Comparison of ENCODE assay signal across 23 cellular contexts in genomic region chr9:111794837-111795556, GRCh38. TPM values are rescaled to one million over a fixed set of nuclear protein-coding genes. Genes with fewer than 3 reads are reported as not detected.
DNase-seq lines count a peak whose midpoint lies in the region; ATAC-seq, FAIRE-seq and TF ChIP-seq lines count a peak whose summit lies in the region.
"Had no signal": no experiment of that assay in that cellular context is flagged by ENCODE, and none has a peak within 500 bp of the region (broad histone marks: within the 10 kb centered on the region; RNA-seq: fewer than 3 reads in every experiment).

SHOC1 (minus strand) TSS chr9:111794937; CDS start chr9:111791418, 3,519 bp downstream.

- CTCF ChIA-PET in K562 (lab: Yijun Ruan, JAX; ENCODE audit: low intra/inter-chr PET ratio), result no interaction called here

- no peaks in the 10 kb centered on the region for H3K27me3 ChIP-seq in K562 (ENCODE audit: control insufficient read depth in 2 of 2, insufficient read depth in 2 of 2, low read length in 2 of 2)
- H3K27me3 ChIP-seq in keratinocyte (ENCODE audit: control insufficient read depth, extremely low read depth, insufficient read depth, low read length), result no peaks in the 10 kb centered on the region

- no peaks in the 10 kb centered on the region for H3K9me1 ChIP-seq in K562 (ENCODE audit: control insufficient read depth, insufficient read depth, low read length)
- H3K9me1 ChIP-seq in keratinocyte (ENCODE audit: control insufficient read depth, extremely low read depth, insufficient read depth, low read length), result no peaks in the 10 kb centered on the region

- DNase-seq in NCI-H345 (lab: John Stamatoyannopoulos, UW) (peak; percentile 94), K562 (ENCODE audit: extremely low read depth in 1 of 4, low spot score in 3 of 4) (no peak), keratinocyte (ENCODE audit: low read depth, low spot score) (no peak), progenitor cell of endocrine pancreas (ENCODE audit: low spot score, unreplicated experiment) (no peak)
- DNase-seq in stimulated activated CD4-positive, alpha-beta T cell treated with anti-CD3 and anti-CD28 coated beads, Interleukin-15, amount 100 ng/mL, for 24 hours, result no peak
- DNase-seq: activated CD8-positive, alpha-beta T cell treated with anti-CD3 and anti-CD28 coated beads for 36 hours; activated naive CD4-positive, alpha-beta T cell; activated T-cell treated with anti-CD3 and anti-CD28 coated beads, Interleukin-2, amount 50 U/mL, for 24 hours; CD4-positive, alpha-beta memory T cell; H9; KBM-7; NCI-H187 treated with DMSO at 0.1 percent for 48 hours; NCI-H446 treated with DMSO at 0.1 percent for 48 hours; occipital lobe; SK-N-SH; T1000 had no signal

- TF ChIP-seq POLR2A in K562 (conservative IDR thresholded peaks at IDR 0.05), result no peak

- BruUV-seq in K562 (replicated peaks; lab: Mats Ljungman, UMichigan), result no TSS peak

- ATAC-seq in K562 (no peak), HG02852 (IDR thresholded peaks at IDR 0.05; ENCODE audit: unreplicated experiment) (no peak)
- ATAC-seq in stimulated activated memory B cell treated with anti-CD40 and anti-IgM and Interleukin-4, amounts not matched to agents 10 μg/mL and 1 μg/mL and 100 μg/mL, for 72 hours, result no peak
- ATAC-seq: activated CD8-positive, alpha-beta T cell treated with anti-CD3 and anti-CD28 coated beads for 36 hours; sciatic nerve; stimulated activated effector memory CD8-positive, alpha-beta T cell treated with anti-CD3 and anti-CD28 coated beads, Interleukin-12 subunit alpha, Interleukin-12 subunit beta, amount 100 ng/mL, for 72 hours had no signal

- POLR2A ChIA-PET in K562 (lab: Yijun Ruan, JAX), result no interaction called here

- no peaks in the 10 kb centered on the region for H3K9me3 ChIP-seq in K562 (replicated peaks; ENCODE audit: control insufficient read depth, insufficient read depth, low read depth, low read length)
- H3K9me3 ChIP-seq in keratinocyte (ENCODE audit: control insufficient read depth, low read depth, low read length), result no peaks in the 10 kb centered on the region
- H3K9me3 ChIP-seq: SK-N-SH had no signal

- no peaks in the 10 kb centered on the region for H3K27me3 Mint-ChIP-seq in stimulated activated memory B cell treated with anti-CD40 and anti-IgM and Interleukin-4, amounts not matched to agents 10 μg/mL and 1 μg/mL and 100 μg/mL, for 72 hours
- no peaks in the 10 kb centered on the region for H3K27me3 Mint-ChIP-seq in progenitor cell of endocrine pancreas
- H3K27me3 Mint-ChIP-seq: activated CD8-positive, alpha-beta T cell treated with anti-CD3 and anti-CD28 coated beads for 36 hours; activated T-cell treated with anti-CD3 and anti-CD28 coated beads, Interleukin-2, amount 50 U/mL, for 24 hours; central memory CD8-positive, alpha-beta T cell had no signal

- WGBS in K562 (ENCODE audit: insufficient coverage, low coverage, missing lambda C conversion rate), result 55% methylated on average over 29 of the region's 29 CpGs

- no peaks in the 10 kb centered on the region for H3K9me3 Mint-ChIP-seq in stimulated activated memory B cell treated with anti-CD40 and anti-IgM and Interleukin-4, amounts not matched to agents 10 μg/mL and 1 μg/mL and 100 μg/mL, for 72 hours
- peaks cover 7% of the 10 kb centered on the region for H3K9me3 Mint-ChIP-seq in progenitor cell of endocrine pancreas (ENCODE audit: low read depth)
- H3K9me3 Mint-ChIP-seq: activated CD8-positive, alpha-beta T cell treated with anti-CD3 and anti-CD28 coated beads for 36 hours; activated T-cell treated with anti-CD3 and anti-CD28 coated beads, Interleukin-2, amount 50 U/mL, for 24 hours; CD4-positive, alpha-beta memory T cell; central memory CD8-positive, alpha-beta T cell; H9; stimulated activated effector memory CD8-positive, alpha-beta T cell treated with anti-CD3 and anti-CD28 coated beads, Interleukin-12 subunit alpha, Interleukin-12 subunit beta, amount 100 ng/mL, for 72 hours had no signal

- H3K4me2 ChIP-seq in K562 (ENCODE audit: insufficient read depth, low read length), result no peak within 1 kb of the TSS
- H3K4me2 ChIP-seq in keratinocyte (ENCODE audit: control insufficient read depth, extremely low read depth, insufficient read depth, low read depth, low read length), result no peak within 1 kb of the TSS
- H3K4me2 ChIP-seq: SK-N-SH had no signal

- peaks cover 0 to 5% of the 10 kb centered on the region in 2 experiments; a peak in 1 of 5 replicates for H3K4me1 ChIP-seq in K562 (replicated peaks in 1 of 2; ENCODE audit: control insufficient read depth in 2 of 2, insufficient read depth in 2 of 2, low read length in 2 of 2)
- peaks cover 3% of the 10 kb centered on the region for H3K4me1 ChIP-seq in keratinocyte (ENCODE audit: control insufficient read depth, extremely low read depth, insufficient read depth, low read length)

- H3K36me3 Mint-ChIP-seq in stimulated activated memory B cell treated with anti-CD40 and anti-IgM and Interleukin-4, amounts not matched to agents 10 μg/mL and 1 μg/mL and 100 μg/mL, for 72 hours, result no peaks in the 10 kb centered on the region
- peaks cover 1% of the 10 kb centered on the region for H3K36me3 Mint-ChIP-seq in progenitor cell of endocrine pancreas (ENCODE audit: insufficient read depth)
- H3K36me3 Mint-ChIP-seq: CD4-positive, alpha-beta memory T cell; stimulated activated effector memory CD8-positive, alpha-beta T cell treated with anti-CD3 and anti-CD28 coated beads, Interleukin-12 subunit alpha, Interleukin-12 subunit beta, amount 100 ng/mL, for 72 hours had no signal

- H3K9ac ChIP-seq in K562 (ENCODE audit: insufficient read depth in 1 of 2, low read depth in 2 of 2, low read length in 2 of 2), result peak within 1 kb of the TSS in 1 of 2 experiments; percentile 52; a peak in 1 of 4 replicates
- H3K9ac ChIP-seq in keratinocyte (ENCODE audit: control insufficient read depth, extremely low read depth, insufficient read depth, low read length), result peak within 1 kb of the TSS; percentile 40
- H3K9ac ChIP-seq: SK-N-SH had no signal

- no peaks in the 10 kb centered on the region for H3K4me1 Mint-ChIP-seq in stimulated activated memory B cell treated with anti-CD40 and anti-IgM and Interleukin-4, amounts not matched to agents 10 μg/mL and 1 μg/mL and 100 μg/mL, for 72 hours
- H3K4me1 Mint-ChIP-seq in progenitor cell of endocrine pancreas (ENCODE audit: low read depth), result no peaks in the 10 kb centered on the region
- H3K4me1 Mint-ChIP-seq: central memory CD8-positive, alpha-beta T cell; H9; stimulated activated effector memory CD8-positive, alpha-beta T cell treated with anti-CD3 and anti-CD28 coated beads, Interleukin-12 subunit alpha, Interleukin-12 subunit beta, amount 100 ng/mL, for 72 hours had no signal

- no peak within 1 kb of the TSS for H3K4me3 ChIP-seq in K562
- H3K4me3 ChIP-seq in keratinocyte (ENCODE audit: control insufficient read depth in 2 of 3, extremely low read depth in 1 of 3, insufficient read depth in 2 of 3, low read depth in 1 of 3, low read length in 3 of 3), result peak within 1 kb of the TSS in 1 of 3 experiments; percentile 22

- no peak for FAIRE-seq in K562 (lab: Jason Lieb, UNC)
- FAIRE-seq in keratinocyte (lab: Jason Lieb, UNC), result no peak
- FAIRE-seq: GM12892, RCC 7860 had no signal

- no peaks in the 10 kb centered on the region for H4K20me1 ChIP-seq in K562 (replicated peaks; ENCODE audit: control insufficient read depth, insufficient read depth, low read length)
- no peaks in the 10 kb centered on the region for H4K20me1 ChIP-seq in keratinocyte (ENCODE audit: control insufficient read depth, extremely low read depth, insufficient read depth, low read length)

- H2AFZ ChIP-seq in K562 (ENCODE audit: low read depth, low read length), result peak within 1 kb of the TSS; percentile 10; the same call in 1 of the 2 replicates
- no peak within 1 kb of the TSS for H2AFZ ChIP-seq in keratinocyte (ENCODE audit: control insufficient read depth, low read length)

- dilution Hi-C loops in keratinocyte (cut with MboI; ENCODE audit: extremely low pct_ligation_motif_present, low sequenced_read_pairs), result no loop called here

- H3K27ac ChIP-seq in K562 (ENCODE audit: extremely low read depth, low read depth, low read length), result no peak within 1 kb of the TSS
- H3K27ac ChIP-seq in keratinocyte (ENCODE audit: control insufficient read depth, insufficient read depth, low read length), result peak within 1 kb of the TSS; percentile 12

- in situ Hi-C loops in K562 (cut with MboI), result no loop called here

- no peak for TF ChIP-seq RAD21 in K562 (CRISPR knock-in tag; conservative IDR thresholded peaks at IDR 0.05 in 1 of 2, IDR thresholded peaks at IDR 0.05 in 1 of 2)

- H3K4me3 Mint-ChIP-seq in stimulated activated memory B cell treated with anti-CD40 and anti-IgM and Interleukin-4, amounts not matched to agents 10 μg/mL and 1 μg/mL and 100 μg/mL, for 72 hours, result peak within 1 kb of the TSS; percentile 57
- no peak within 1 kb of the TSS for H3K4me3 Mint-ChIP-seq in progenitor cell of endocrine pancreas (ENCODE audit: low read depth)
- H3K4me3 Mint-ChIP-seq: activated CD8-positive, alpha-beta T cell treated with anti-CD3 and anti-CD28 coated beads for 36 hours; activated T-cell treated with anti-CD3 and anti-CD28 coated beads, Interleukin-2, amount 50 U/mL, for 24 hours; CD4-positive, alpha-beta memory T cell; central memory CD8-positive, alpha-beta T cell; H9; stimulated activated effector memory CD8-positive, alpha-beta T cell treated with anti-CD3 and anti-CD28 coated beads, Interleukin-12 subunit alpha, Interleukin-12 subunit beta, amount 100 ng/mL, for 72 hours had no signal

- H3K79me2 ChIP-seq in K562 (ENCODE audit: control insufficient read depth, insufficient read depth, low read length) (no peaks in the 10 kb centered on the region), keratinocyte (ENCODE audit: control insufficient read depth, insufficient read depth, low read length) (no peaks in the 10 kb centered on the region)

- TF ChIP-seq CTCF in K562 (IDR thresholded peaks at IDR 0.05 in 2 of 3, conservative IDR thresholded peaks at IDR 0.05 in 1 of 3; ENCODE audit: insufficient read depth in 2 of 3, low read depth in 1 of 3, low read length in 3 of 3), result no peak
- no peak for TF ChIP-seq CTCF in keratinocyte (optimal IDR thresholded peaks at IDR 0.05 in 1 of 3, IDR thresholded peaks at IDR 0.05 in 1 of 3, conservative IDR thresholded peaks at IDR 0.05 in 1 of 3; ENCODE audit: extremely low read depth in 1 of 3, insufficient read depth in 2 of 3, low read length in 3 of 3)
- no peak for TF ChIP-seq CTCF in progenitor cell of endocrine pancreas (IDR thresholded peaks at IDR 0.05; ENCODE audit: unreplicated experiment)

- intact Hi-C loops in K562 (cut with micrococcal nuclease), result no loop called here

- H3K27ac Mint-ChIP-seq in stimulated activated memory B cell treated with anti-CD40 and anti-IgM and Interleukin-4, amounts not matched to agents 10 μg/mL and 1 μg/mL and 100 μg/mL, for 72 hours, result no peak within 1 kb of the TSS
- H3K27ac Mint-ChIP-seq in progenitor cell of endocrine pancreas, result no peak within 1 kb of the TSS
- H3K27ac Mint-ChIP-seq: activated CD8-positive, alpha-beta T cell treated with anti-CD3 and anti-CD28 coated beads for 36 hours; activated T-cell treated with anti-CD3 and anti-CD28 coated beads, Interleukin-2, amount 50 U/mL, for 24 hours; CD4-positive, alpha-beta memory T cell; stimulated activated effector memory CD8-positive, alpha-beta T cell treated with anti-CD3 and anti-CD28 coated beads, Interleukin-12 subunit alpha, Interleukin-12 subunit beta, amount 100 ng/mL, for 72 hours had no signal

- H3K36me3 ChIP-seq in K562 (ENCODE audit: control insufficient read depth, insufficient read depth, low read length) (no peaks in the 10 kb centered on the region), keratinocyte (ENCODE audit: control insufficient read depth in 2 of 2, extremely low read depth in 1 of 2, insufficient read depth in 2 of 2, low read length in 2 of 2) (no peaks in the 10 kb centered on the region)

- TF ChIP-seq EP300 in K562 (IDR thresholded peaks at IDR 0.05; ENCODE audit: low read length), result no peak

RNA-seq across cellular contexts. Expression of gene SHOC1, which starts in this region (rescaled TPM):
- not detected in 2 replicates for total RNA-seq in K562 (2011; cell fraction: chromatin; rRNA removed; ENCODE audit: low replicate concordance)
- total RNA-seq in K562 (2011; cell fraction: nucleolus; rRNA removed), result not detected in 2 replicates
- not detected in 2 replicates for total RNA-seq in K562 (2011; cell fraction: nucleoplasm; rRNA removed)
- total RNA-seq in K562 (2014; rRNA removed) (0.09 TPM in 1 of 2 replicates, not detected in the other), K562 (2014; rRNA removed; fragmentation: Illumina TruSeq; extraction: Trizol) (not detected in 2 replicates), K562 (2015; rRNA removed; fragmentation: Illumina TruSeq; extraction: Trizol) (not detected in 2 replicates), K562 (2021) (not detected in 2 replicates), progenitor cell of endocrine pancreas (not detected in 2 replicates)
- polyA plus RNA-seq in K562 (2011; rRNA removed) (not detected in 2 replicates), K562 (2014; fragmentation: Illumina TruSeq; extraction: Trizol) (0.03 TPM in 1 of 2 replicates, not detected in the other), K562 (2014; fragmentation: Nextera tagmentation; extraction: Ambion mirVana) (under 1 TPM in 1 of 2 experiments, not detected in 1; 0.04 TPM), K562 (2014; rRNA removed) (not detected in 2 replicates), keratinocyte (0.01 to 0.03 TPM in 2 of 3 replicates, not detected in the other)
- polyA plus RNA-seq in K562 (2011; cell fraction: cytosol; rRNA removed), result not detected in 2 replicates
- polyA plus RNA-seq in K562 (2011; cell fraction: nucleus; rRNA removed), result not detected in 2 replicates
- polyA plus RNA-seq in K562 (2012), result 0.01 TPM in 1 of 2 replicates, not detected in the other
- polyA minus RNA-seq in K562 (2011; rRNA and poly(A)+ RNA removed), result not detected in 2 replicates
- polyA minus RNA-seq in K562 (2011; cell fraction: cytosol; rRNA and poly(A)+ RNA removed), result not detected in 2 replicates
- polyA minus RNA-seq in K562 (2011; cell fraction: nucleus; rRNA and poly(A)+ RNA removed), result not detected in 2 replicates
- 0.59 TPM for polyA plus RNA-seq in keratinocyte (2011; ENCODE audit: low read depth)
- not detected in 2 replicates for polyA plus RNA-seq in keratinocyte (2011; cell fraction: cytosol; rRNA removed)
- 0.04 TPM in 1 of 2 replicates, not detected in the other for polyA plus RNA-seq in keratinocyte (2011; cell fraction: nucleus; rRNA removed)
- 0.39 TPM in 1 of 2 replicates, not detected in the other for polyA plus RNA-seq in keratinocyte (2012; ENCODE audit: low replicate concordance)
- 0.10 TPM in 1 of 3 replicates, not detected in the others for polyA minus RNA-seq in keratinocyte
- polyA minus RNA-seq in keratinocyte (2011; cell fraction: cytosol; rRNA and poly(A)+ RNA removed), result not detected
- 0.08 TPM in 1 of 2 replicates, not detected in the other for polyA minus RNA-seq in keratinocyte (2011; cell fraction: nucleus; rRNA and poly(A)+ RNA removed)
- total RNA-seq: activated CD8-positive, alpha-beta T cell treated with anti-CD3 and anti-CD28 coated beads for 36 hours; CD4-positive, alpha-beta memory T cell; H9; sciatic nerve had no signal
- polyA plus RNA-seq: SK-N-SH had no signal
